ENCODE assay signal across 9 cellular contexts in genomic region chr2:19355931-19356544, GRCh38. TPM values are rescaled to one million over a fixed set of nuclear protein-coding genes. Genes with fewer than 3 reads are reported as not detected.
DNase-seq lines count a peak whose midpoint lies in the region; ATAC-seq and TF ChIP-seq lines count a peak whose summit lies in the region.
"Had no signal": no experiment of that assay in that cellular context is flagged by ENCODE, and none has a peak within 500 bp of the region (broad histone marks: within the 10 kb centered on the region; RNA-seq: fewer than 3 reads in every experiment).

No MANE protein-coding gene starts in this region.

- peak overlapping the region in 3 of 8 donors; percentile 21 to 67 (median 31) for H3K27ac Mint-ChIP-seq in CD8-positive, alpha-beta memory T cell
- H3K27ac Mint-ChIP-seq in glutamatergic neuron (ENCODE audit: unreplicated experiment) = no peak overlapping the region

- H3K27me3 Mint-ChIP-seq in CD8-positive, alpha-beta memory T cell = peaks cover 90 to 91% of the 10 kb centered on the region in 2 donors
- peaks cover 44% of the 10 kb centered on the region for H3K27me3 Mint-ChIP-seq in glutamatergic neuron (ENCODE audit: unreplicated experiment)

- no peaks in the 10 kb centered on the region for H3K9me3 ChIP-seq in CD8-positive, alpha-beta memory T cell (ENCODE audit: low read length)
- H3K9me3 ChIP-seq in PC-3 (ENCODE audit: low read length) (no peaks in the 10 kb centered on the region), psoas muscle (no peaks in the 10 kb centered on the region)

- DNase-seq in CD8-positive, alpha-beta memory T cell = no peak
- DNase-seq in PC-3 (no peak), glutamatergic neuron (no peak), psoas muscle (no peak), NCI-H226 (no peak), NCI-H2196 (lab: John Stamatoyannopoulos, UW; ENCODE audit: unreplicated experiment) (no peak), cortex of kidney (lab: John Stamatoyannopoulos, UW) (no peak), DMS53 (lab: John Stamatoyannopoulos, UW) (no peak)
- DNase-seq: NCI-H2171 had no signal

- no peak overlapping the region for H2AFZ ChIP-seq in PC-3 (ENCODE audit: low read length)

- H3K9ac ChIP-seq in PC-3 (ENCODE audit: low read length) = no peak overlapping the region

- no peaks in the 10 kb centered on the region for H3K9me2 ChIP-seq in PC-3 (replicated peaks; ENCODE audit: low read length)

- peaks cover 42% of the 10 kb centered on the region for H3K4me1 ChIP-seq in CD8-positive, alpha-beta memory T cell (ENCODE audit: insufficient read depth, low read length)
- H3K4me1 ChIP-seq in PC-3 (ENCODE audit: insufficient read depth, low read length) (peaks cover 21% of the 10 kb centered on the region), psoas muscle (peaks cover 7% of the 10 kb centered on the region)

- TF ChIP-seq CTCF in PC-3 (conservative IDR thresholded peaks at IDR 0.05; ENCODE audit: low read depth, low read length) (no peak), glutamatergic neuron (IDR thresholded peaks at IDR 0.05; ENCODE audit: partially characterized antibody, unreplicated experiment) (no peak), psoas muscle (IDR thresholded peaks at IDR 0.05) (no peak)

- peaks cover 0 to 3% (median 0%) of the 10 kb centered on the region in 5 donors for H3K9me3 Mint-ChIP-seq in CD8-positive, alpha-beta memory T cell
- H3K9me3 Mint-ChIP-seq in glutamatergic neuron (ENCODE audit: unreplicated experiment) = peaks cover 10% of the 10 kb centered on the region

- peak overlapping the region; percentile 94; the same call in 1 of the 2 replicates for H3K4me2 ChIP-seq in PC-3 (ENCODE audit: low read length)

- H3K27me3 ChIP-seq in CD8-positive, alpha-beta memory T cell (ENCODE audit: insufficient read depth, low read length, poor library complexity, severe bottlenecking) = peaks cover 84% of the 10 kb centered on the region
- H3K27me3 ChIP-seq in PC-3 (ENCODE audit: low read length) (no peaks in the 10 kb centered on the region), psoas muscle (ENCODE audit: insufficient read depth in 3 of 3, low read length in 2 of 3) (peaks cover 0 to 12% (median 0%) of the 10 kb centered on the region in 3 donors)

- H3F3A ChIP-seq in PC-3 (ENCODE audit: low read length, unreplicated experiment) = no peaks in the 10 kb centered on the region

- H3K4me3 ChIP-seq in CD8-positive, alpha-beta memory T cell (ENCODE audit: low read length) = no peak overlapping the region
- H3K4me3 ChIP-seq in PC-3 (ENCODE audit: low read length) (0 out of 2 replicates have a peak overlapping the region, but pooled peaks have one; percentile 95), psoas muscle (peak overlapping the region; percentile 79)

- intact Hi-C loops in PC-3 (cut with micrococcal nuclease) = loop anchor here (5.0 kb wide), 1 partner anchor 49 kb away; no protein-coding TSS in a partner anchor
- intact Hi-C loops in psoas muscle (cut with DNase I) = loop anchor here (10.0 kb wide), 2 partner anchors 801 to 831 kb away; no protein-coding TSS in a partner anchor

- BruUV-seq in PC-3 (replicated peaks; lab: Mats Ljungman, UMichigan) = no TSS peak

- H4K20me1 ChIP-seq in PC-3 (ENCODE audit: low read length) = no peaks in the 10 kb centered on the region

- WGBS in psoas muscle, 3 donors = 71 to 78% (median 75%) methylated on average over 35 of the region's 35 CpGs

- POLR2A ChIA-PET in CD8-positive, alpha-beta memory T cell (lab: Charles Lee) = no interaction called here
- POLR2A ChIA-PET in PC-3 (lab: Charles Lee; ENCODE audit: unreplicated experiment) = no interaction called here

- H3K4me3 Mint-ChIP-seq in CD8-positive, alpha-beta memory T cell = peak overlapping the region in 5 of 7 donors; percentile 29 to 74 (median 62)
- peak overlapping the region; percentile 61 for H3K4me3 Mint-ChIP-seq in glutamatergic neuron (ENCODE audit: unreplicated experiment)

- H3K79me2 ChIP-seq in PC-3 (ENCODE audit: low read length) = peaks cover 39% of the 10 kb centered on the region

- peaks cover 0 to 3% (median 0%) of the 10 kb centered on the region in 3 donors for H3K36me3 Mint-ChIP-seq in CD8-positive, alpha-beta memory T cell
- H3K36me3 Mint-ChIP-seq in glutamatergic neuron (ENCODE audit: unreplicated experiment) = no peaks in the 10 kb centered on the region

- no peak overlapping the region for H3K27ac ChIP-seq in CD8-positive, alpha-beta memory T cell (ENCODE audit: low read depth, low read length)
- no peak overlapping the region for H3K27ac ChIP-seq in PC-3 (ENCODE audit: low read length)
- H3K27ac ChIP-seq in psoas muscle = no peak overlapping the region

- peaks cover 38 to 54% (median 39%) of the 10 kb centered on the region in 3 donors for H3K4me1 Mint-ChIP-seq in CD8-positive, alpha-beta memory T cell
- H3K4me1 Mint-ChIP-seq in glutamatergic neuron (ENCODE audit: low read depth, unreplicated experiment) = peaks cover 10% of the 10 kb centered on the region

- no peaks in the 10 kb centered on the region for H3K36me3 ChIP-seq in CD8-positive, alpha-beta memory T cell (ENCODE audit: insufficient read depth, low read length)
- H3K36me3 ChIP-seq in PC-3 (ENCODE audit: low read depth, low read length) (peaks cover 5% of the 10 kb centered on the region), psoas muscle (ENCODE audit: insufficient read depth in 1 of 2, low read depth in 1 of 2) (peaks cover 0 to 10% of the 10 kb centered on the region in 2 donors)

- no peak for ATAC-seq in PC-3
- ATAC-seq in psoas muscle = no peak

- CTCF ChIA-PET in CD8-positive, alpha-beta memory T cell (lab: Charles Lee) = interaction anchor here (1.0 to 1.6 kb wide), 2 partner anchors 13 to 824 kb away, joined by 3 read pairs; no protein-coding TSS in a partner anchor
- CTCF ChIA-PET in PC-3 (lab: Charles Lee) = no interaction called here

RNA-seq across cellular contexts. Expression of gene OSR1, which starts 2.4 kb away (rescaled TPM):
- total RNA-seq in CD8-positive, alpha-beta memory T cell = not detected
- polyA plus RNA-seq in CD8-positive, alpha-beta memory T cell = not detected
- 30.6 and 33.5 TPM in 2 replicates for total RNA-seq in PC-3 (2014; rRNA removed)
- total RNA-seq in glutamatergic neuron (ENCODE audit: unreplicated experiment) = 0.42 TPM
- total RNA-seq in psoas muscle = 1 to 10 TPM; 2.0 to 6.7 (median 3.3) TPM
- polyA plus RNA-seq in psoas muscle = 1 to 10 TPM; 1.1 to 3.3 (median 1.3) TPM
